8 cellular contexts compared by ENCODE assay signal in the genomic region with DNA sequence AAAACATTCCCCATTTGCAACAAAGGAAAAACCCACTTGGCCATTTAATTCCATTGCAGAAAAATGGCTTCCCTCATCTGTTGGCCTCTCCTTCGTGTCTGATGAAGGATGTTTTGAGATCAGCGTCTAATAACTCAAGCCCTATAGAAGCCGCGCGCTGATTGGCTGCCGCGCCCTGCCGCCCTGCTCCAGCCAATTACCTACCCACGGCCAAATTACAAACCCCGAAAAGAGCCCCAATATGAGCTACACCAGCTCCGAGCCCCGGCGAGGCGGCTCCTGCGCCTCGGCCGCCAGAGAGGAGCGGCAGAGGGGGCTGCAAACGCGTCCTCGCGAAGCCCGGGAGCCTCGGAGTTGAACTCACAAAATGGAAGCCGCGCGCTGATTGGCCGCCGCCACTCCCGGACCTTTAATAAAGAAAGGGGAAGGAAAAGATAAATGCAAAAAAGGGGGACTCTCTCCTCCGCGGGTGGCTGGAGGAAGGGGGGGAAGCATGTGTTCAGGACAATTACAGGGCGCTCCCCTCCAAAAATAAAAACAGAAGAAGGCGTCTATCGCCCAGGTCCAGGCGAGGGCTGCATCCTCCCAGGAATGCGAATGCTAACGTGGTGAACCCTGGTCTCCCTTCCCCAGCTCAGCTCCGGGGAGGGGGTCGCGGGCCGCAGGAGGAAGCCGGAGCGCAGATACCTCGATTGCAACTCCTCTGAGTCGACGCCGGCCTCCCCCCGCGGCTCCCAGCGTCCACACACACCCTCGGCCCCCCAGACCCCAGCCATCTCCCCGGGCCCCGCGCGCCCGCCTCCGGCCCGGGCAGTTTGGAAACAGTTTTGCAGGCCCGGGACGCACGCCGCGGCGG. TPM values are rescaled to one million over a fixed set of nuclear protein-coding genes. Genes with fewer than 3 reads are reported as not detected.
A peak's percentile ranks its signal among the peaks of the same experiment; 100 is the strongest.
DNase-seq lines count a peak whose midpoint lies in the region; ATAC-seq and TF ChIP-seq lines count a peak whose summit lies in the region.

No MANE protein-coding gene starts in this region.

- peaks cover 2 to 8% of the 10 kb centered on the region in 2 donors for H3K36me3 ChIP-seq in thyroid gland

- H3K36me3 Mint-ChIP-seq in activated naive CD8-positive, alpha-beta T cell treated with anti-CD3 and anti-CD28 coated beads, Interleukin-2, amount 50 U/mL, for 24 hours (ENCODE audit: low read depth): peaks cover 20% of the 10 kb centered on the region
- H3K36me3 Mint-ChIP-seq in osteocyte (ENCODE audit: unreplicated experiment): peaks cover 15% of the 10 kb centered on the region

- no peaks in the 10 kb centered on the region for H3K27me3 Mint-ChIP-seq in activated naive CD8-positive, alpha-beta T cell treated with anti-CD3 and anti-CD28 coated beads, Interleukin-2, amount 50 U/mL, for 24 hours
- H3K27me3 Mint-ChIP-seq in osteocyte (ENCODE audit: unreplicated experiment): no peaks in the 10 kb centered on the region

- ATAC-seq in HG02623 (IDR thresholded peaks at IDR 0.05; ENCODE audit: unreplicated experiment) (peak; percentile 33), Right ventricle myocardium inferior (peak; percentile 41)
- ATAC-seq in activated naive CD8-positive, alpha-beta T cell treated with anti-CD3 and anti-CD28 coated beads, Interleukin-2, amount 50 U/mL, for 24 hours: peak; percentile 60

- H3K4me3 Mint-ChIP-seq in activated naive CD8-positive, alpha-beta T cell treated with anti-CD3 and anti-CD28 coated beads, Interleukin-2, amount 50 U/mL, for 24 hours: peak overlapping the region; percentile 88
- peak overlapping the region; percentile 84 for H3K4me3 Mint-ChIP-seq in osteocyte (ENCODE audit: unreplicated experiment)

- intact Hi-C loops in Right ventricle myocardium inferior (cut with DNase I): no loop called here
- intact Hi-C loops in thyroid gland (cut with DNase I): no loop called here

- TF ChIP-seq CTCF in osteocyte (IDR thresholded peaks at IDR 0.05) (no peak), thyroid gland (IDR thresholded peaks at IDR 0.05) (no peak)

- H3K4me3 ChIP-seq in thyroid gland (replicated peaks in 1 of 3): peak overlapping the region; percentile 2 to 89 (median 58)

- 0 to 1% methylated on average over 39 to 48 of the region's 65 CpGs for WGBS in thyroid gland, 2 donors

- TF ChIP-seq POLR2A in thyroid gland (IDR thresholded peaks at IDR 0.05): peak; percentile 92 to 98

- peak overlapping the region; percentile 95 for H3K27ac Mint-ChIP-seq in activated naive CD8-positive, alpha-beta T cell treated with anti-CD3 and anti-CD28 coated beads, Interleukin-2, amount 50 U/mL, for 24 hours
- H3K27ac Mint-ChIP-seq in osteocyte (ENCODE audit: unreplicated experiment): peak overlapping the region; percentile 100

- peak overlapping the region; percentile 100 for H3K27ac ChIP-seq in thyroid gland

- H3K4me1 Mint-ChIP-seq in activated naive CD8-positive, alpha-beta T cell treated with anti-CD3 and anti-CD28 coated beads, Interleukin-2, amount 50 U/mL, for 24 hours: peaks cover 44% of the 10 kb centered on the region
- H3K4me1 Mint-ChIP-seq in osteocyte (ENCODE audit: unreplicated experiment): peaks cover 38% of the 10 kb centered on the region

- H3K27me3 ChIP-seq in thyroid gland: no peaks in the 10 kb centered on the region

- peaks cover 36 to 51% of the 10 kb centered on the region in 2 donors for H3K4me1 ChIP-seq in thyroid gland

- H3K9me3 Mint-ChIP-seq in activated naive CD8-positive, alpha-beta T cell treated with anti-CD3 and anti-CD28 coated beads, Interleukin-2, amount 50 U/mL, for 24 hours: no peaks in the 10 kb centered on the region
- H3K9me3 Mint-ChIP-seq in osteocyte (ENCODE audit: unreplicated experiment): no peaks in the 10 kb centered on the region

- DNase-seq in GM04504 (ENCODE audit: low read depth): peak; percentile 91
- peak; percentile 93 for DNase-seq in NCI-H1436 (lab: John Stamatoyannopoulos, UW)
- peak; percentile 85 to 94 for DNase-seq in SW 1271 (lab: John Stamatoyannopoulos, UW)
- DNase-seq in activated naive CD8-positive, alpha-beta T cell treated with anti-CD3 and anti-CD28 coated beads, Interleukin-2, amount 50 U/mL, for 24 hours: peak; percentile 90
- DNase-seq in Right ventricle myocardium inferior (ENCODE audit: missing footprints): peak; percentile 95
- peak; percentile 96 for DNase-seq in osteocyte (ENCODE audit: extremely low spot score, unreplicated experiment)
- peak; percentile 89 to 93 for DNase-seq in thyroid gland

- no peaks in the 10 kb centered on the region for H3K9me3 ChIP-seq in thyroid gland

RNA-seq across cellular contexts. Expression of a gene that starts 0.7 kb away (rescaled TPM):
- total RNA-seq in Right ventricle myocardium inferior (8.0 TPM), osteocyte (21.0 and 21.8 TPM in 2 replicates), thyroid gland (10 to 100 TPM in 3 of 4 donors, 1 to 10 TPM in 1; 7.3 to 16.5 (median 11.7) TPM)

RNA-seq across cellular contexts. Expression of a gene that starts 9.6 kb away (rescaled TPM):
- 47.7 TPM for total RNA-seq in Right ventricle myocardium inferior
- total RNA-seq in osteocyte: 11.3 and 11.9 TPM in 2 replicates
- total RNA-seq in thyroid gland: 100 to 1,000 TPM in 1 of 4 donors, 10 to 100 TPM in 3; 22.8 to 105 (median 69.9) TPM

RNA-seq across cellular contexts. Expression of a gene that starts 55.6 kb away (rescaled TPM):
- total RNA-seq in Right ventricle myocardium inferior (2.3 TPM), osteocyte (not detected in 2 replicates), thyroid gland (1 to 10 TPM in 1 of 4 donors, under 1 TPM in 2, not detected in 1; 0.39 to 1.2 (median 0.78) TPM)

Comparison
In these comparisons a context has a peak if more than half of its experiments do, and no peak if none do; other contexts are left out.
1. Peak in every context shown above with its lines: DNase-seq, ATAC-seq, H3K4me3 ChIP-seq and H3K27ac ChIP-seq.